ENCODE assay signal across 1 cellular context in genomic region chr4:53365121-53365485, GRCh38.
TF ChIP-seq lines count a peak whose summit lies in the region.

No MANE protein-coding gene starts in this region.

TF ChIP-seq in K562, 482 proteins besides CTCF, POLR2A, EP300 and RAD21 (continued from another document):
- TF ChIP-seq, protein P1, sequence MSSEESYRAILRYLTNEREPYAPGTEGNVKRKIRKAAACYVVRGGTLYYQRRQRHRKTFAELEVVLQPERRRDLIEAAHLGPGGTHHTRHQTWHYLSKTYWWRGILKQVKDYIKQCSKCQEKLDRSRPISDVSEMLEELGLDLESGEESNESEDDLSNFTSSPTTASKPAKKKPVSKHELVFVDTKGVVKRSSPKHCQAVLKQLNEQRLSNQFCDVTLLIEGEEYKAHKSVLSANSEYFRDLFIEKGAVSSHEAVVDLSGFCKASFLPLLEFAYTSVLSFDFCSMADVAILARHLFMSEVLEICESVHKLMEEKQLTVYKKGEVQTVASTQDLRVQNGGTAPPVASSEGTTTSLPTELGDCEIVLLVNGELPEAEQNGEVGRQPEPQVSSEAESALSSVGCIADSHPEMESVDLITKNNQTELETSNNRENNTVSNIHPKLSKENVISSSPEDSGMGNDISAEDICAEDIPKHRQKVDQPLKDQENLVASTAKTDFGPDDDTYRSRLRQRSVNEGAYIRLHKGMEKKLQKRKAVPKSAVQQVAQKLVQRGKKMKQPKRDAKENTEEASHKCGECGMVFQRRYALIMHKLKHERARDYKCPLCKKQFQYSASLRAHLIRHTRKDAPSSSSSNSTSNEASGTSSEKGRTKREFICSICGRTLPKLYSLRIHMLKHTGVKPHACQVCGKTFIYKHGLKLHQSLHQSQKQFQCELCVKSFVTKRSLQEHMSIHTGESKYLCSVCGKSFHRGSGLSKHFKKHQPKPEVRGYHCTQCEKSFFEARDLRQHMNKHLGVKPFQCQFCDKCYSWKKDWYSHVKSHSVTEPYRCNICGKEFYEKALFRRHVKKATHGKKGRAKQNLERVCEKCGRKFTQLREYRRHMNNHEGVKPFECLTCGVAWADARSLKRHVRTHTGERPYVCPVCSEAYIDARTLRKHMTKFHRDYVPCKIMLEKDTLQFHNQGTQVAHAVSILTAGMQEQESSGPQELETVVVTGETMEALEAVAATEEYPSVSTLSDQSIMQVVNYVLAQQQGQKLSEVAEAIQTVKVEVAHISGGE (CRISPR knock-in tag; IDR thresholded peaks at IDR 0.05): peak in 2 of 3 experiments; percentile 39 to 50; a peak in 1 of 6 replicates
- TF ChIP-seq, protein P2, sequence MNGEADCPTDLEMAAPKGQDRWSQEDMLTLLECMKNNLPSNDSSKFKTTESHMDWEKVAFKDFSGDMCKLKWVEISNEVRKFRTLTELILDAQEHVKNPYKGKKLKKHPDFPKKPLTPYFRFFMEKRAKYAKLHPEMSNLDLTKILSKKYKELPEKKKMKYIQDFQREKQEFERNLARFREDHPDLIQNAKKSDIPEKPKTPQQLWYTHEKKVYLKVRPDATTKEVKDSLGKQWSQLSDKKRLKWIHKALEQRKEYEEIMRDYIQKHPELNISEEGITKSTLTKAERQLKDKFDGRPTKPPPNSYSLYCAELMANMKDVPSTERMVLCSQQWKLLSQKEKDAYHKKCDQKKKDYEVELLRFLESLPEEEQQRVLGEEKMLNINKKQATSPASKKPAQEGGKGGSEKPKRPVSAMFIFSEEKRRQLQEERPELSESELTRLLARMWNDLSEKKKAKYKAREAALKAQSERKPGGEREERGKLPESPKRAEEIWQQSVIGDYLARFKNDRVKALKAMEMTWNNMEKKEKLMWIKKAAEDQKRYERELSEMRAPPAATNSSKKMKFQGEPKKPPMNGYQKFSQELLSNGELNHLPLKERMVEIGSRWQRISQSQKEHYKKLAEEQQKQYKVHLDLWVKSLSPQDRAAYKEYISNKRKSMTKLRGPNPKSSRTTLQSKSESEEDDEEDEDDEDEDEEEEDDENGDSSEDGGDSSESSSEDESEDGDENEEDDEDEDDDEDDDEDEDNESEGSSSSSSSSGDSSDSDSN (IDR thresholded peaks at IDR 0.05; ENCODE audit: borderline replicate concordance in 1 of 2, low read depth in 2 of 2, low read length in 2 of 2): 0 out of 4 replicates have a peak, but pooled peaks of 1 of the 2 experiments have one; percentile 54
- TF ChIP-seq, protein P3, sequence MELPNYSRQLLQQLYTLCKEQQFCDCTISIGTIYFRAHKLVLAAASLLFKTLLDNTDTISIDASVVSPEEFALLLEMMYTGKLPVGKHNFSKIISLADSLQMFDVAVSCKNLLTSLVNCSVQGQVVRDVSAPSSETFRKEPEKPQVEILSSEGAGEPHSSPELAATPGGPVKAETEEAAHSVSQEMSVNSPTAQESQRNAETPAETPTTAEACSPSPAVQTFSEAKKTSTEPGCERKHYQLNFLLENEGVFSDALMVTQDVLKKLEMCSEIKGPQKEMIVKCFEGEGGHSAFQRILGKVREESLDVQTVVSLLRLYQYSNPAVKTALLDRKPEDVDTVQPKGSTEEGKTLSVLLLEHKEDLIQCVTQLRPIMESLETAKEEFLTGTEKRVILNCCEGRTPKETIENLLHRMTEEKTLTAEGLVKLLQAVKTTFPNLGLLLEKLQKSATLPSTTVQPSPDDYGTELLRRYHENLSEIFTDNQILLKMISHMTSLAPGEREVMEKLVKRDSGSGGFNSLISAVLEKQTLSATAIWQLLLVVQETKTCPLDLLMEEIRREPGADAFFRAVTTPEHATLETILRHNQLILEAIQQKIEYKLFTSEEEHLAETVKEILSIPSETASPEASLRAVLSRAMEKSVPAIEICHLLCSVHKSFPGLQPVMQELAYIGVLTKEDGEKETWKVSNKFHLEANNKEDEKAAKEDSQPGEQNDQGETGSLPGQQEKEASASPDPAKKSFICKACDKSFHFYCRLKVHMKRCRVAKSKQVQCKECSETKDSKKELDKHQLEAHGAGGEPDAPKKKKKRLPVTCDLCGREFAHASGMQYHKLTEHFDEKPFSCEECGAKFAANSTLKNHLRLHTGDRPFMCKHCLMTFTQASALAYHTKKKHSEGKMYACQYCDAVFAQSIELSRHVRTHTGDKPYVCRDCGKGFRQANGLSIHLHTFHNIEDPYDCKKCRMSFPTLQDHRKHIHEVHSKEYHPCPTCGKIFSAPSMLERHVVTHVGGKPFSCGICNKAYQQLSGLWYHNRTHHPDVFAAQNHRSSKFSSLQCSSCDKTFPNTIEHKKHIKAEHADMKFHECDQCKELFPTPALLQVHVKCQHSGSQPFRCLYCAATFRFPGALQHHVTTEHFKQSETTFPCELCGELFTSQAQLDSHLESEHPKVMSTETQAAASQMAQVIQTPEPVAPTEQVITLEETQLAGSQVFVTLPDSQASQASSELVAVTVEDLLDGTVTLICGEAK (IDR thresholded peaks at IDR 0.05): peak; percentile 65
- TF ChIP-seq, protein P3 (CRISPR knock-in tag; IDR thresholded peaks at IDR 0.05): no peak
- TF ChIP-seq THAP7 (CRISPR knock-in tag; IDR thresholded peaks at IDR 0.05) (no peak), ZNF77 (CRISPR knock-in tag; IDR thresholded peaks at IDR 0.05) (no peak), ERF (CRISPR knock-in tag; IDR thresholded peaks at IDR 0.05) (no peak), ZNF431 (CRISPR knock-in tag; IDR thresholded peaks at IDR 0.05) (no peak), CREM (IDR thresholded peaks at IDR 0.05; ENCODE audit: low read depth) (0 out of 2 replicates have a peak, but pooled peaks have one; percentile 2), PURB (CRISPR knock-in tag; IDR thresholded peaks at IDR 0.05; ENCODE audit: low read depth) (no peak)
